Comparison of ENCODE assay signal across 17 cellular contexts in genomic region chr5:139453683-139454567, GRCh38. TPM values are rescaled to one million over a fixed set of nuclear protein-coding genes. Genes with fewer than 3 reads are reported as not detected.
DNase-seq lines count a peak whose midpoint lies in the region; ATAC-seq and FAIRE-seq lines count a peak whose summit lies in the region.
"Had no signal": no experiment of that assay in that cellular context is flagged by ENCODE, and none has a peak within 500 bp of the region (broad histone marks: within the 10 kb centered on the region; RNA-seq: fewer than 3 reads in every experiment).

No MANE protein-coding gene starts in this region.

- H3K4me3 ChIP-seq in CD4-positive, alpha-beta memory T cell (ENCODE audit: low read length in 2 of 2) = no peak overlapping the region
- no peak overlapping the region for H3K4me3 ChIP-seq in Jurkat, Clone E6-1 (ENCODE audit: low read length)
- peak overlapping the region in 1 of 2 donors; percentile 34 for H3K4me3 ChIP-seq in neuronal stem cell (ENCODE audit: low read length in 2 of 2)
- H3K4me3 ChIP-seq: gastroesophageal sphincter, lower lobe of right lung, right atrium auricular region, uterus had no signal

- no peak for DNase-seq in CD4-positive, alpha-beta memory T cell
- DNase-seq in Jurkat, Clone E6-1 (ENCODE audit: low read depth, low spot score) = peak; percentile 47
- DNase-seq in neuronal stem cell (ENCODE audit: low spot score) (no peak), HTR-8/SVneo (ENCODE audit: insufficient read length, low spot score) (no peak), NCI-H748 treated with DMSO at 0.1 percent for 48 hours (lab: John Stamatoyannopoulos, UW) (no peak)
- DNase-seq: BE2C; central memory CD4-positive, alpha-beta T cell; DMS79; lower lobe of right lung; NCI-H1048; nephron progenitor cell; uterus had no signal

- CTCF ChIA-PET in CD4-positive, alpha-beta memory T cell (lab: Charles Lee; ENCODE audit: partially characterized antibody) = interaction anchor here (1.3 kb wide), 1 partner anchor 31 kb away, joined by 4 read pairs; no protein-coding TSS in a partner anchor

- H3K9ac ChIP-seq in neuronal stem cell (ENCODE audit: low read depth, low read length, poor library complexity) = no peak overlapping the region

- H3K9me3 Mint-ChIP-seq in CD4-positive, alpha-beta memory T cell = peaks cover 0 to 2% (median 0%) of the 10 kb centered on the region in 8 donors
- H3K9me3 Mint-ChIP-seq in activated naive CD8-positive, alpha-beta T cell (ENCODE audit: low read depth) = no peaks in the 10 kb centered on the region
- H3K9me3 Mint-ChIP-seq: nephron progenitor cell had no signal

- POLR2A ChIA-PET in CD4-positive, alpha-beta memory T cell (lab: Charles Lee; ENCODE audit: partially characterized antibody) = interaction anchor here (1.2 to 10.1 kb wide), 3 partner anchors 10 to 28 kb away, joined by 3 to 171 read pairs (median 23); partner anchors contain the start of genes DNAJC18, SMIM33 and STING1

- no peaks in the 10 kb centered on the region for H3K36me3 ChIP-seq in CD4-positive, alpha-beta memory T cell (ENCODE audit: insufficient read depth, low read length)
- no peaks in the 10 kb centered on the region for H3K36me3 ChIP-seq in neuronal stem cell (replicated peaks in 1 of 2; ENCODE audit: control insufficient read depth in 2 of 2, insufficient read depth in 2 of 2, low read length in 2 of 2)
- H3K36me3 ChIP-seq: BE2C, gastroesophageal sphincter, uterus had no signal

- peak overlapping the region; percentile 85 for H2BK15ac ChIP-seq in neuronal stem cell (ENCODE audit: low read length)

- peak overlapping the region; percentile 94 for H3K14ac ChIP-seq in neuronal stem cell (ENCODE audit: low read length)

- intact Hi-C loops in CD4-positive, alpha-beta memory T cell (cut with micrococcal nuclease) = no loop called here

- no peak for FAIRE-seq in HTR-8/SVneo (lab: Jason Lieb, UNC)

- peak overlapping the region; percentile 53 for H4K91ac ChIP-seq in neuronal stem cell (ENCODE audit: low read depth, low read length, poor library complexity)

- no peak overlapping the region for H2BK5ac ChIP-seq in neuronal stem cell (ENCODE audit: low read length)

- H3K4ac ChIP-seq in neuronal stem cell (ENCODE audit: low read length) = no peak overlapping the region

- H2BK120ac ChIP-seq in neuronal stem cell (ENCODE audit: low read depth, low read length) = no peak overlapping the region

- no peak for ATAC-seq in GM18511 (IDR thresholded peaks at IDR 0.05; ENCODE audit: unreplicated experiment)
- ATAC-seq: gastroesophageal sphincter, HCT116 had no signal

- peak overlapping the region in 1 of 8 donors; percentile 2 for H3K4me3 Mint-ChIP-seq in CD4-positive, alpha-beta memory T cell
- no peak overlapping the region for H3K4me3 Mint-ChIP-seq in activated naive CD8-positive, alpha-beta T cell
- H3K4me3 Mint-ChIP-seq: nephron progenitor cell had no signal

- H3K4me2 ChIP-seq in neuronal stem cell (ENCODE audit: insufficient read depth, low read length, poor library complexity, severe bottlenecking) = no peak overlapping the region

- H3K23ac ChIP-seq in neuronal stem cell (ENCODE audit: low read depth, low read length, poor library complexity) = peak overlapping the region; percentile 89

- H2BK12ac ChIP-seq in neuronal stem cell (ENCODE audit: low read length) = peak overlapping the region; percentile 73

- no peaks in the 10 kb centered on the region for H3K36me3 Mint-ChIP-seq in CD4-positive, alpha-beta memory T cell
- no peaks in the 10 kb centered on the region for H3K36me3 Mint-ChIP-seq in activated naive CD8-positive, alpha-beta T cell

- H3K27me3 Mint-ChIP-seq in CD4-positive, alpha-beta memory T cell = no peaks in the 10 kb centered on the region
- no peaks in the 10 kb centered on the region for H3K27me3 Mint-ChIP-seq in activated naive CD8-positive, alpha-beta T cell

- peak overlapping the region; percentile 65 for H4K8ac ChIP-seq in neuronal stem cell (ENCODE audit: low read depth, low read length)

- peaks cover 27 to 51% (median 40%) of the 10 kb centered on the region in 4 donors for H3K4me1 Mint-ChIP-seq in CD4-positive, alpha-beta memory T cell
- H3K4me1 Mint-ChIP-seq in activated naive CD8-positive, alpha-beta T cell (ENCODE audit: low read depth) = peaks cover 40% of the 10 kb centered on the region

- H3K9me3 ChIP-seq in CD4-positive, alpha-beta memory T cell (ENCODE audit: control insufficient read depth in 1 of 2, low read length in 2 of 2) = no peaks in the 10 kb centered on the region
- H3K9me3 ChIP-seq in neuronal stem cell (replicated peaks in 1 of 2; ENCODE audit: control insufficient read depth in 2 of 2, insufficient read depth in 1 of 2, low read depth in 1 of 2, low read length in 2 of 2) = peaks cover 0 to 7% of the 10 kb centered on the region in 2 donors
- H3K9me3 ChIP-seq: gastroesophageal sphincter, lower lobe of right lung, right atrium auricular region, uterus had no signal

- peaks cover 2% of the 10 kb centered on the region for H3K79me1 ChIP-seq in neuronal stem cell (ENCODE audit: low read depth, low read length)

- peak overlapping the region; percentile 1 for H3K27ac ChIP-seq in CD4-positive, alpha-beta memory T cell (ENCODE audit: low read depth, low read length)
- no peak overlapping the region for H3K27ac ChIP-seq in neuronal stem cell (replicated peaks; ENCODE audit: low read length)
- H3K27ac ChIP-seq: gastroesophageal sphincter, lower lobe of right lung, right atrium auricular region, uterus had no signal

- H3K18ac ChIP-seq in neuronal stem cell (ENCODE audit: low read length) = peak overlapping the region; percentile 17

- WGBS in neuronal stem cell (ENCODE audit: extremely low coverage in 2 of 2, insufficient read length in 2 of 2, insufficient replicate concordance in 1 of 2), 2 donors = 100% methylated on average over 2 to 3 of the region's 3 CpGs

- no peak overlapping the region for H2AFZ ChIP-seq in neuronal stem cell (ENCODE audit: low read length)

- H3K4me1 ChIP-seq in CD4-positive, alpha-beta memory T cell (ENCODE audit: insufficient read depth, low read length) = peaks cover 60% of the 10 kb centered on the region
- no peaks in the 10 kb centered on the region for H3K4me1 ChIP-seq in neuronal stem cell (ENCODE audit: control insufficient read depth in 2 of 2, insufficient read depth in 1 of 2, low read depth in 1 of 2, low read length in 2 of 2)
- H3K4me1 ChIP-seq: BE2C, gastroesophageal sphincter, right atrium auricular region, uterus had no signal

- H3K27me3 ChIP-seq in CD4-positive, alpha-beta memory T cell (ENCODE audit: insufficient read depth, low read length) = no peaks in the 10 kb centered on the region
- H3K27me3 ChIP-seq in neuronal stem cell (ENCODE audit: control insufficient read depth in 3 of 3, insufficient read depth in 3 of 3, low read depth in 1 of 3, low read length in 3 of 3) = peaks cover 0 to 4% (median 3%) of the 10 kb centered on the region in 3 experiments
- H3K27me3 ChIP-seq: BE2C, gastroesophageal sphincter, right atrium auricular region, uterus had no signal

- H3K27ac Mint-ChIP-seq in CD4-positive, alpha-beta memory T cell = peak overlapping the region; percentile 8 to 91 (median 83)
- H3K27ac Mint-ChIP-seq in activated naive CD8-positive, alpha-beta T cell = peak overlapping the region; percentile 70

- H2AK5ac ChIP-seq in neuronal stem cell (ENCODE audit: low read depth, low read length) = peak overlapping the region; percentile 70

RNA-seq across cellular contexts. Expression of gene ECSCR, which starts 8.6 kb away (rescaled TPM):
- total RNA-seq in CD4-positive, alpha-beta memory T cell = under 1 TPM; 0.32 to 0.33 TPM
- polyA plus RNA-seq in CD4-positive, alpha-beta memory T cell = not detected
- polyA plus RNA-seq in Jurkat, Clone E6-1 (2012; ENCODE audit: insufficient read depth, insufficient read length) = 1.4 TPM
- 0.32 TPM for polyA plus RNA-seq in neuronal stem cell (2013, experiment 1 of 2)
- polyA plus RNA-seq in neuronal stem cell (2013, experiment 2 of 2) = 0.21 TPM

RNA-seq across cellular contexts. Expression of gene DNAJC18, which starts 14.6 kb away (rescaled TPM):
- 1 to 10 TPM; 6.2 to 7.3 TPM for total RNA-seq in CD4-positive, alpha-beta memory T cell
- 1 to 10 TPM; 1.8 to 6.5 TPM for polyA plus RNA-seq in CD4-positive, alpha-beta memory T cell
- 18.7 TPM for polyA plus RNA-seq in Jurkat, Clone E6-1 (2012; ENCODE audit: insufficient read depth, insufficient read length)
- polyA plus RNA-seq in neuronal stem cell (2013, experiment 1 of 2) = 15.9 TPM
- 15.9 TPM for polyA plus RNA-seq in neuronal stem cell (2013, experiment 2 of 2)

RNA-seq across cellular contexts. Expression of gene SMIM33, which starts 16.9 kb away (rescaled TPM):
- total RNA-seq in CD4-positive, alpha-beta memory T cell = 1 to 10 TPM; 1.1 to 1.2 TPM
- polyA plus RNA-seq in CD4-positive, alpha-beta memory T cell = under 1 TPM; 0.31 to 0.94 TPM
- polyA plus RNA-seq in Jurkat, Clone E6-1 (2012; ENCODE audit: insufficient read depth, insufficient read length) = 0.44 TPM
- polyA plus RNA-seq in neuronal stem cell (2013, experiment 1 of 2) = not detected
- polyA plus RNA-seq in neuronal stem cell (2013, experiment 2 of 2) = not detected
- total RNA-seq: gastroesophageal sphincter, lower lobe of right lung, right atrium auricular region, uterus had no signal

RNA-seq across cellular contexts. Expression of gene STING1, which starts 28.6 kb away (rescaled TPM):
- 100 to 1,000 TPM; 141 to 144 TPM for total RNA-seq in CD4-positive, alpha-beta memory T cell
- polyA plus RNA-seq in CD4-positive, alpha-beta memory T cell = 100 to 1,000 TPM; 124 to 176 TPM
- polyA plus RNA-seq in Jurkat, Clone E6-1 (2012; ENCODE audit: insufficient read depth, insufficient read length) = 45.1 TPM
- 0.22 TPM for polyA plus RNA-seq in neuronal stem cell (2013, experiment 1 of 2)
- 0.10 TPM for polyA plus RNA-seq in neuronal stem cell (2013, experiment 2 of 2)

RNA-seq across cellular contexts. Expression of gene SPATA24, which starts 50.0 kb away (rescaled TPM):
- total RNA-seq in CD4-positive, alpha-beta memory T cell = 1 to 10 TPM; 5.6 to 7.5 TPM
- 1 to 10 TPM; 4.2 to 5.6 TPM for polyA plus RNA-seq in CD4-positive, alpha-beta memory T cell
- 11.2 TPM for polyA plus RNA-seq in Jurkat, Clone E6-1 (2012; ENCODE audit: insufficient read depth, insufficient read length)
- 15.3 TPM for polyA plus RNA-seq in neuronal stem cell (2013, experiment 1 of 2)
- polyA plus RNA-seq in neuronal stem cell (2013, experiment 2 of 2) = 15.2 TPM
